Comparison of ENCODE assay signal across 30 cellular contexts in the genomic region with DNA sequence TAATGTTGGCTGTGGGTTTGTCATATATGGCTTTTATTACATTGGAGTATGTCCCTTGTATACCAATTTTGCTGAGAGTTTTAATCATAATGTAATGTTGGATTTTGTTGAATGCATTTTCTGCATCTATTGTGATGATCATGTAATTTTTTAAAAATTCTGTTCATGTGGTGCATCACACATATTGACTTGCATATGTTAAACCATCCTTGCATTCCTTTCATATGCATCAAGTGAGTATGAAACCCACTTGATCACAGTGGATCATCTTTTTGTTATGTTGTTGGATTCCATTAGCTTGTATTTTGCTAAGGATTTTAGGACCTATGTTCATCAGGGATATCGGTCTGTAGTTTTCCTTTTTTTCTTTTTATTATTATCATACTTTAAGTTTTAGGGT. TPM values are rescaled to one million over a fixed set of nuclear protein-coding genes. Genes with fewer than 3 reads are reported as not detected.
"Had no signal": no experiment of that assay in that cellular context is flagged by ENCODE, and none has a peak within 500 bp of the region (broad histone marks: within the 10 kb centered on the region; RNA-seq: fewer than 3 reads in every experiment).

No MANE protein-coding gene starts in this region.

- H3K36me3 ChIP-seq: brain microvascular endothelial cell, esophagus squamous epithelium had no signal

- H3K27ac ChIP-seq: brain microvascular endothelial cell, epithelial cell of prostate, esophagus squamous epithelium, VCaP had no signal

- ATAC-seq: activated T-cell treated with anti-CD3 and anti-CD28 coated beads, Interleukin-2, amount 50 U/mL, for 4 hours; activated T-helper 17 cell treated with anti-CD3 and anti-CD28 coated beads, Interleukin-2, amount 50 U/mL, for 72 hours; effector memory CD8-positive, alpha-beta T cell; WTC11 had no signal

- H3K4me1 ChIP-seq: esophagus squamous epithelium had no signal

- FAIRE-seq: bronchial epithelial cell, endothelial cell of umbilical vein, frontal cortex, TTC549 had no signal

- DNase-seq: activated CD4-positive, alpha-beta memory T cell treated with anti-CD3 and anti-CD28 coated beads, Interleukin-2, amount 10 ng/mL, durations not matched to agents 7 days and 5 days; activated CD4-positive, alpha-beta T cell treated with anti-CD3 and anti-CD28 coated beads for 1 hour; activated CD4-positive, alpha-beta T cell treated with anti-CD3 and anti-CD28 coated beads for 4 hours; activated CD4-positive, alpha-beta T cell treated with anti-CD3 and anti-CD28 coated beads, Interleukin-2, amount 10 ng/mL, durations not matched to agents 7 days and 5 days; activated CD4-positive, alpha-beta T cell treated with anti-CD3 and anti-CD28 coated beads, Interleukin-2, amount 50 U/mL, for 4 hours; activated effector memory CD4-positive, alpha-beta T cell treated with Interleukin-2 at 50 U/mL for 16 hours; activated gamma-delta T cell treated with Interleukin-2 at 50 U/mL for 16 hours; activated naive CD4-positive, alpha-beta T cell treated with anti-CD3 and anti-CD28 coated beads, Interleukin-2, amount 50 U/mL, for 16 hours; activated naive CD4-positive, alpha-beta T cell treated with Interleukin-2 at 50 U/mL for 16 hours; activated T-cell treated with anti-CD3 and anti-CD28 coated beads, Interleukin-2, amount 50 U/mL, for 4 hours; amniotic stem cell; anterior cingulate cortex; brain microvascular endothelial cell; cortex of kidney; dermis blood vessel endothelial cell; effector CD4-positive, alpha-beta T cell; effector memory CD8-positive, alpha-beta T cell; esophagus squamous epithelium; foreskin fibroblast; head of caudate nucleus; hippocampal formation; T-helper 2 cell had no signal

- H3K27me3 ChIP-seq: brain microvascular endothelial cell, esophagus squamous epithelium had no signal

- H3K4me3 ChIP-seq: esophagus squamous epithelium had no signal

RNA-seq across cellular contexts. Expression of gene HEPH, which starts 12.1 kb away (rescaled TPM):
- total RNA-seq: activated CD4-positive, alpha-beta memory T cell treated with anti-CD3 and anti-CD28 coated beads, Interleukin-2, amount 10 ng/mL, durations not matched to agents 7 days and 5 days; activated CD4-positive, alpha-beta T cell treated with anti-CD3 and anti-CD28 coated beads, Interleukin-2, amount 10 ng/mL, durations not matched to agents 7 days and 5 days; activated T-helper 17 cell treated with anti-CD3 and anti-CD28 coated beads, Interleukin-2, amount 50 U/mL, for 72 hours had no signal
